In genomic region chr10:69048103-69048502, GRCh38 we compare ENCODE assay signal across 9 cellular contexts. TPM values are rescaled to one million over a fixed set of nuclear protein-coding genes. Genes with fewer than 3 reads are reported as not detected.
DNase-seq lines count a peak whose midpoint lies in the region; ATAC-seq, FAIRE-seq and TF ChIP-seq lines count a peak whose summit lies in the region.
"Had no signal": no experiment of that assay in that cellular context is flagged by ENCODE, and none has a peak within 500 bp of the region (broad histone marks: within the 10 kb centered on the region; RNA-seq: fewer than 3 reads in every experiment).

No MANE protein-coding gene starts in this region.

- H3K27me3 ChIP-seq in CD8-positive, alpha-beta T cell (ENCODE audit: insufficient read depth, low read length), result no peaks in the 10 kb centered on the region

- no peaks in the 10 kb centered on the region for H3K9me3 Mint-ChIP-seq in natural killer cell treated with Interleukin-12 subunit alpha and Interleukin-12 subunit beta and Interleukin-15 and Interleukin-18, amount 100 ng/mL, for 72 hours
- no peaks in the 10 kb centered on the region for H3K9me3 Mint-ChIP-seq in CD8-positive, alpha-beta T cell

- peaks cover 70 to 74% of the 10 kb centered on the region in 2 donors for H3K4me1 Mint-ChIP-seq in natural killer cell treated with Interleukin-12 subunit alpha and Interleukin-12 subunit beta and Interleukin-15 and Interleukin-18, amount 100 ng/mL, for 72 hours (ENCODE audit: low read depth in 2 of 2)
- peaks cover 27% of the 10 kb centered on the region for H3K4me1 Mint-ChIP-seq in CD8-positive, alpha-beta T cell (ENCODE audit: low read depth)

- peaks cover 27% of the 10 kb centered on the region for H3K4me1 ChIP-seq in CD8-positive, alpha-beta T cell (ENCODE audit: insufficient read depth, low read length)

- TF ChIP-seq POLR2A in NB4 (IDR thresholded peaks at IDR 0.05; ENCODE audit: extremely low read depth, insufficient read length) (peak; percentile 12), GM12892 (IDR thresholded peaks at IDR 0.05; ENCODE audit: low read depth, low read length) (no peak)

- no peak overlapping the region for H3K4me3 ChIP-seq in NB4 (ENCODE audit: low read depth, low read length)
- no peak overlapping the region for H3K4me3 ChIP-seq in CD8-positive, alpha-beta T cell (ENCODE audit: low read depth, low read length)

- no peaks in the 10 kb centered on the region for H3K27me3 Mint-ChIP-seq in natural killer cell treated with Interleukin-12 subunit alpha and Interleukin-12 subunit beta and Interleukin-15 and Interleukin-18, amount 100 ng/mL, for 72 hours
- H3K27me3 Mint-ChIP-seq in CD8-positive, alpha-beta T cell (ENCODE audit: low read depth), result no peaks in the 10 kb centered on the region

- peak overlapping the region; percentile 51 for H3K4me3 Mint-ChIP-seq in natural killer cell treated with Interleukin-12 subunit alpha and Interleukin-12 subunit beta and Interleukin-15 and Interleukin-18, amount 100 ng/mL, for 72 hours
- H3K4me3 Mint-ChIP-seq in CD8-positive, alpha-beta T cell, result no peak overlapping the region

- intact Hi-C loops in CD8-positive, alpha-beta T cell (cut with DNase I, micrococcal nuclease), result no loop called here

- H3K27ac ChIP-seq in CD8-positive, alpha-beta T cell (ENCODE audit: low read depth, low read length), result no peak overlapping the region

- no peaks in the 10 kb centered on the region for H3K36me3 Mint-ChIP-seq in natural killer cell treated with Interleukin-12 subunit alpha and Interleukin-12 subunit beta and Interleukin-15 and Interleukin-18, amount 100 ng/mL, for 72 hours
- H3K36me3 Mint-ChIP-seq in CD8-positive, alpha-beta T cell, result no peaks in the 10 kb centered on the region

- FAIRE-seq in GM12892 (lab: Jason Lieb, UNC), result no peak

- POLR2A ChIA-PET in CD8-positive, alpha-beta T cell (lab: Charles Lee), result interaction anchor here (1.1 kb wide), 1 partner anchor 43 kb away, joined by 3 read pairs; no protein-coding TSS in a partner anchor

- peak; percentile 40 to 68 for ATAC-seq in natural killer cell treated with Interleukin-12 subunit alpha and Interleukin-12 subunit beta and Interleukin-15 and Interleukin-18, amount 100 ng/mL, for 72 hours
- ATAC-seq in HG03039 (IDR thresholded peaks at IDR 0.05; ENCODE audit: unreplicated experiment), result no peak
- no peak for ATAC-seq in CD8-positive, alpha-beta T cell

- CTCF ChIA-PET in CD8-positive, alpha-beta T cell (lab: Charles Lee), result interaction anchor here (1.1 kb wide), 1 partner anchor 9 kb away, joined by 3 read pairs; no protein-coding TSS in a partner anchor

- no peaks in the 10 kb centered on the region for H3K9me3 ChIP-seq in CD8-positive, alpha-beta T cell (ENCODE audit: low read length)

- H3K36me3 ChIP-seq in CD8-positive, alpha-beta T cell (ENCODE audit: insufficient read depth, low read length), result no peaks in the 10 kb centered on the region

- DNase-seq in AG20443 (ENCODE audit: low spot score) (peak; percentile 48), NB4 (ENCODE audit: low read depth) (peak; percentile 97), dedifferentiated amniotic fluid mesenchymal stem cell (ENCODE audit: extremely low spot score) (peak; percentile 19), GM12892 (ENCODE audit: insufficient read length) (no peak), DMS114 treated with DMSO at 0.1 percent for 48 hours (lab: John Stamatoyannopoulos, UW; ENCODE audit: unreplicated experiment) (no peak)
- DNase-seq in natural killer cell treated with Interleukin-12 subunit alpha and Interleukin-12 subunit beta and Interleukin-15 and Interleukin-18, amount 100 ng/mL, for 72 hours (ENCODE audit: low spot score), result peak; percentile 78
- no peak for DNase-seq in CD8-positive, alpha-beta T cell
- DNase-seq: NCI-H226 had no signal

- H3K27ac Mint-ChIP-seq in natural killer cell treated with Interleukin-12 subunit alpha and Interleukin-12 subunit beta and Interleukin-15 and Interleukin-18, amount 100 ng/mL, for 72 hours, result peak overlapping the region; percentile 82 to 93
- no peak overlapping the region for H3K27ac Mint-ChIP-seq in CD8-positive, alpha-beta T cell

- no peak for TF ChIP-seq CTCF in NB4 (IDR thresholded peaks at IDR 0.05; ENCODE audit: low read depth, low read length)
- no peak for TF ChIP-seq CTCF in CD8-positive, alpha-beta T cell (IDR thresholded peaks at IDR 0.05)

RNA-seq across cellular contexts. Expression of gene SRGN, which starts 39.8 kb away (rescaled TPM):
- total RNA-seq in natural killer cell treated with Interleukin-12 subunit alpha and Interleukin-12 subunit beta and Interleukin-15 and Interleukin-18, amount 100 ng/mL, for 72 hours, result 100 to 1,000 TPM; 268 to 486 TPM
- 2,084 TPM for polyA plus RNA-seq in GM12892 (2012; ENCODE audit: missing spikeins)
- 100 to 1,000 TPM; 570 to 583 TPM for total RNA-seq in CD8-positive, alpha-beta T cell

RNA-seq across cellular contexts. Expression of gene KIFBP, which starts 59.5 kb away (rescaled TPM):
- total RNA-seq in natural killer cell treated with Interleukin-12 subunit alpha and Interleukin-12 subunit beta and Interleukin-15 and Interleukin-18, amount 100 ng/mL, for 72 hours, result 10 to 100 TPM; 13.4 to 14.3 TPM
- polyA plus RNA-seq in GM12892 (2012; ENCODE audit: missing spikeins), result 12.5 TPM
- 1 to 10 TPM; 4.6 to 5.8 TPM for total RNA-seq in CD8-positive, alpha-beta T cell

Comparison
In these comparisons a context has a peak if more than half of its experiments do, and no peak if none do; other contexts are left out.
1. DNase-seq: peak in AG20443 (single experiment), NB4 (single experiment), dedifferentiated amniotic fluid mesenchymal stem cell (single experiment) and natural killer cell treated with Interleukin-12 subunit alpha and Interleukin-12 subunit beta and Interleukin-15 and Interleukin-18, amount 100 ng/mL, for 72 hours (single experiment); none in GM12892 (single experiment), CD8-positive, alpha-beta T cell (0 of 7) and DMS114 treated with DMSO at 0.1 percent for 48 hours (single experiment).
2. ATAC-seq: peak in natural killer cell treated with Interleukin-12 subunit alpha and Interleukin-12 subunit beta and Interleukin-15 and Interleukin-18, amount 100 ng/mL, for 72 hours (2 of 2); none in HG03039 (single experiment) and CD8-positive, alpha-beta T cell (single experiment).